Comparison of ENCODE assay signal across 1 cellular context in genomic region chr20:5749512-5750490, GRCh38.
TF ChIP-seq lines count a peak whose summit lies in the region.

Gene SHLD1 (plus strand): TSS chr20:5750401. CDS start chr20:5772866, 22,465 bp downstream.

TF ChIP-seq in HepG2, 621 proteins besides CTCF, POLR2A, EP300 and RAD21 (continued from another document and continues in another):
- TF ChIP-seq SNAPC2 (CRISPR knock-in tag; IDR thresholded peaks at IDR 0.05), result no peak
- no peak for TF ChIP-seq TARDBP (CRISPR knock-in tag; IDR thresholded peaks at IDR 0.05)
- TF ChIP-seq SATB2 (CRISPR knock-in tag; IDR thresholded peaks at IDR 0.05), result no peak
- TF ChIP-seq CHCHD3 (CRISPR knock-in tag; IDR thresholded peaks at IDR 0.05), result no peak
- TF ChIP-seq ZKSCAN1 (IDR thresholded peaks at IDR 0.05; ENCODE audit: low read length), result no peak
- TF ChIP-seq, protein P1, sequence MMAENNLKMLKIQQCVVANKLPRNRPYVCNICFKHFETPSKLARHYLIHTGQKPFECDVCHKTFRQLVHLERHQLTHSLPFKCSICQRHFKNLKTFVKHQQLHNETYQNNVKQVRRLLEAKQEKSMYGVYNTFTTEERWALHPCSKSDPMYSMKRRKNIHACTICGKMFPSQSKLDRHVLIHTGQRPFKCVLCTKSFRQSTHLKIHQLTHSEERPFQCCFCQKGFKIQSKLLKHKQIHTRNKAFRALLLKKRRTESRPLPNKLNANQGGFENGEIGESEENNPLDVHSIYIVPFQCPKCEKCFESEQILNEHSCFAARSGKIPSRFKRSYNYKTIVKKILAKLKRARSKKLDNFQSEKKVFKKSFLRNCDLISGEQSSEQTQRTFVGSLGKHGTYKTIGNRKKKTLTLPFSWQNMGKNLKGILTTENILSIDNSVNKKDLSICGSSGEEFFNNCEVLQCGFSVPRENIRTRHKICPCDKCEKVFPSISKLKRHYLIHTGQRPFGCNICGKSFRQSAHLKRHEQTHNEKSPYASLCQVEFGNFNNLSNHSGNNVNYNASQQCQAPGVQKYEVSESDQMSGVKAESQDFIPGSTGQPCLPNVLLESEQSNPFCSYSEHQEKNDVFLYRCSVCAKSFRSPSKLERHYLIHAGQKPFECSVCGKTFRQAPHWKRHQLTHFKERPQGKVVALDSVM (CRISPR knock-in tag; IDR thresholded peaks at IDR 0.05), result no peak
- TF ChIP-seq KLF16 (CRISPR knock-in tag; IDR thresholded peaks at IDR 0.05), result peak in 1 of 2 experiments; percentile 82; a peak in 2 of 4 replicates
- TF ChIP-seq, protein P2, sequence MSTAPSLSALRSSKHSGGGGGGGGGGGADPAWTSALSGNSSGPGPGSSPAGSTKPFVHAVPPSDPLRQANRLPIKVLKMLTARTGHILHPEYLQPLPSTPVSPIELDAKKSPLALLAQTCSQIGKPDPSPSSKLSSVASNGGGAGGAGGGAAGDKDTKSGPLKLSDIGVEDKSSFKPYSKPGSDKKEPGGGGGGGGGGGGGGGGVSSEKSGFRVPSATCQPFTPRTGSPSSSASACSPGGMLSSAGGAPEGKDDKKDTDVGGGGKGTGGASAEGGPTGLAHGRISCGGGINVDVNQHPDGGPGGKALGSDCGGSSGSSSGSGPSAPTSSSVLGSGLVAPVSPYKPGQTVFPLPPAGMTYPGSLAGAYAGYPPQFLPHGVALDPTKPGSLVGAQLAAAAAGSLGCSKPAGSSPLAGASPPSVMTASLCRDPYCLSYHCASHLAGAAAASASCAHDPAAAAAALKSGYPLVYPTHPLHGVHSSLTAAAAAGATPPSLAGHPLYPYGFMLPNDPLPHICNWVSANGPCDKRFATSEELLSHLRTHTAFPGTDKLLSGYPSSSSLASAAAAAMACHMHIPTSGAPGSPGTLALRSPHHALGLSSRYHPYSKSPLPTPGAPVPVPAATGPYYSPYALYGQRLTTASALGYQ (CRISPR knock-in tag; IDR thresholded peaks at IDR 0.05), result no peak
- TF ChIP-seq MLXIP (CRISPR knock-in tag; IDR thresholded peaks at IDR 0.05; ENCODE audit: borderline replicate concordance), result no peak
- no peak for TF ChIP-seq GFI1 (CRISPR knock-in tag; IDR thresholded peaks at IDR 0.05; ENCODE audit: borderline replicate concordance)
- TF ChIP-seq ZNF788 (CRISPR knock-in tag; IDR thresholded peaks at IDR 0.05; ENCODE audit: borderline replicate concordance), result peak; percentile 50; the same call in 1 of the 2 replicates
- peak; percentile 66 for TF ChIP-seq FOSL2 (CRISPR knock-in tag; IDR thresholded peaks at IDR 0.05)
- TF ChIP-seq ZFP62 (CRISPR knock-in tag; IDR thresholded peaks at IDR 0.05), result 0 out of 2 replicates have a peak, but pooled peaks have one; percentile 28
- TF ChIP-seq ZNF800 (CRISPR knock-in tag; IDR thresholded peaks at IDR 0.05), result 0 out of 2 replicates have a peak, but pooled peaks have one; percentile 72
- TF ChIP-seq HMGXB4 (CRISPR knock-in tag; IDR thresholded peaks at IDR 0.05; ENCODE audit: borderline replicate concordance in 1 of 2, low read depth in 1 of 2), result peak in 1 of 2 experiments; percentile 62; a peak in 1 of 4 replicates
- peak; percentile 93 for TF ChIP-seq THAP11 (CRISPR knock-in tag; IDR thresholded peaks at IDR 0.05)
- no peak for TF ChIP-seq ZNF558 (CRISPR knock-in tag; IDR thresholded peaks at IDR 0.05; ENCODE audit: borderline replicate concordance)
- TF ChIP-seq, protein P3, sequence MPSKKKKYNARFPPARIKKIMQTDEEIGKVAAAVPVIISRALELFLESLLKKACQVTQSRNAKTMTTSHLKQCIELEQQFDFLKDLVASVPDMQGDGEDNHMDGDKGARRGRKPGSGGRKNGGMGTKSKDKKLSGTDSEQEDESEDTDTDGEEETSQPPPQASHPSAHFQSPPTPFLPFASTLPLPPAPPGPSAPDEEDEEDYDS (CRISPR knock-in tag; IDR thresholded peaks at IDR 0.05), result peak; percentile 22; the same call in 1 of the 2 replicates
- TF ChIP-seq EHMT2 (IDR thresholded peaks at IDR 0.05; ENCODE audit: borderline replicate concordance, low read depth, low read length), result peak; percentile 100
- TF ChIP-seq MLLT10 (CRISPR knock-in tag; IDR thresholded peaks at IDR 0.05), result no peak
- peak; percentile 77; the same call in 1 of the 2 replicates for TF ChIP-seq NR2C2 (CRISPR knock-in tag; IDR thresholded peaks at IDR 0.05; ENCODE audit: borderline replicate concordance)
- no peak for TF ChIP-seq ZNF333 (CRISPR knock-in tag; IDR thresholded peaks at IDR 0.05; ENCODE audit: borderline replicate concordance)
- no peak for TF ChIP-seq ZNF75D (CRISPR knock-in tag; IDR thresholded peaks at IDR 0.05; ENCODE audit: borderline replicate concordance)
- TF ChIP-seq ZNF572 (CRISPR knock-in tag; IDR thresholded peaks at IDR 0.05), result no peak
- TF ChIP-seq KDM5A (IDR thresholded peaks at IDR 0.05; ENCODE audit: borderline replicate concordance, low read length), result 0 out of 2 replicates have a peak, but pooled peaks have one; percentile 5
- TF ChIP-seq ZNF230 (CRISPR knock-in tag; IDR thresholded peaks at IDR 0.05), result no peak; the same call in 1 of the 2 replicates
- TF ChIP-seq ZFP37 (CRISPR knock-in tag; IDR thresholded peaks at IDR 0.05; ENCODE audit: borderline replicate concordance), result no peak
- no peak for TF ChIP-seq IKZF4 (CRISPR knock-in tag; IDR thresholded peaks at IDR 0.05; ENCODE audit: borderline replicate concordance, low read depth, not compliant biosample characterization)
- TF ChIP-seq, protein P4, sequence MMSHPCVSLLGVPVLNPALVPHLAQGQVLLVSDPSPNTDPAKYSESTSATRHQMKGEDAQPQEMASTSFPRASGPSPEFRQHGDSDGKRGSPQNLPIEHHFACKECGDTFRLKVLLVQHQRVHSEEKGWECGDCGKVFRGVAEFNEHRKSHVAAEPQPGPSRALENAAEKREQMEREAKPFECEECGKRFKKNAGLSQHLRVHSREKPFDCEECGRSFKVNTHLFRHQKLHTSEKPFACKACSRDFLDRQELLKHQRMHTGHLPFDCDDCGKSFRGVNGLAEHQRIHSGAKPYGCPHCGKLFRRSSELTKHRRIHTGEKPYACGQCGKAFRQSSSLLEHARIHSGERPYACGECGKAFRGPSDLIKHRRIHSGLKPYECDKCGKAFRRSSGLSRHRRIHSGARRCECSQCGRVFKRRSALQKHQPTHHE (CRISPR knock-in tag; IDR thresholded peaks at IDR 0.05; ENCODE audit: borderline replicate concordance), result no peak
- no peak for TF ChIP-seq PAWR (CRISPR knock-in tag; IDR thresholded peaks at IDR 0.05; ENCODE audit: borderline replicate concordance)
- peak; percentile 83 for TF ChIP-seq NFRKB (IDR thresholded peaks at IDR 0.05)
- TF ChIP-seq HNF4A (CRISPR knock-in tag; IDR thresholded peaks at IDR 0.05), result no peak
- no peak for TF ChIP-seq POLR2AphosphoS2 (IDR thresholded peaks at IDR 0.05; ENCODE audit: low read depth, low read length)
- peak; percentile 84 for TF ChIP-seq ZNF792 (CRISPR knock-in tag; IDR thresholded peaks at IDR 0.05)
- no peak for TF ChIP-seq MTF2 (CRISPR knock-in tag; IDR thresholded peaks at IDR 0.05; ENCODE audit: borderline replicate concordance)
- TF ChIP-seq, protein P5, sequence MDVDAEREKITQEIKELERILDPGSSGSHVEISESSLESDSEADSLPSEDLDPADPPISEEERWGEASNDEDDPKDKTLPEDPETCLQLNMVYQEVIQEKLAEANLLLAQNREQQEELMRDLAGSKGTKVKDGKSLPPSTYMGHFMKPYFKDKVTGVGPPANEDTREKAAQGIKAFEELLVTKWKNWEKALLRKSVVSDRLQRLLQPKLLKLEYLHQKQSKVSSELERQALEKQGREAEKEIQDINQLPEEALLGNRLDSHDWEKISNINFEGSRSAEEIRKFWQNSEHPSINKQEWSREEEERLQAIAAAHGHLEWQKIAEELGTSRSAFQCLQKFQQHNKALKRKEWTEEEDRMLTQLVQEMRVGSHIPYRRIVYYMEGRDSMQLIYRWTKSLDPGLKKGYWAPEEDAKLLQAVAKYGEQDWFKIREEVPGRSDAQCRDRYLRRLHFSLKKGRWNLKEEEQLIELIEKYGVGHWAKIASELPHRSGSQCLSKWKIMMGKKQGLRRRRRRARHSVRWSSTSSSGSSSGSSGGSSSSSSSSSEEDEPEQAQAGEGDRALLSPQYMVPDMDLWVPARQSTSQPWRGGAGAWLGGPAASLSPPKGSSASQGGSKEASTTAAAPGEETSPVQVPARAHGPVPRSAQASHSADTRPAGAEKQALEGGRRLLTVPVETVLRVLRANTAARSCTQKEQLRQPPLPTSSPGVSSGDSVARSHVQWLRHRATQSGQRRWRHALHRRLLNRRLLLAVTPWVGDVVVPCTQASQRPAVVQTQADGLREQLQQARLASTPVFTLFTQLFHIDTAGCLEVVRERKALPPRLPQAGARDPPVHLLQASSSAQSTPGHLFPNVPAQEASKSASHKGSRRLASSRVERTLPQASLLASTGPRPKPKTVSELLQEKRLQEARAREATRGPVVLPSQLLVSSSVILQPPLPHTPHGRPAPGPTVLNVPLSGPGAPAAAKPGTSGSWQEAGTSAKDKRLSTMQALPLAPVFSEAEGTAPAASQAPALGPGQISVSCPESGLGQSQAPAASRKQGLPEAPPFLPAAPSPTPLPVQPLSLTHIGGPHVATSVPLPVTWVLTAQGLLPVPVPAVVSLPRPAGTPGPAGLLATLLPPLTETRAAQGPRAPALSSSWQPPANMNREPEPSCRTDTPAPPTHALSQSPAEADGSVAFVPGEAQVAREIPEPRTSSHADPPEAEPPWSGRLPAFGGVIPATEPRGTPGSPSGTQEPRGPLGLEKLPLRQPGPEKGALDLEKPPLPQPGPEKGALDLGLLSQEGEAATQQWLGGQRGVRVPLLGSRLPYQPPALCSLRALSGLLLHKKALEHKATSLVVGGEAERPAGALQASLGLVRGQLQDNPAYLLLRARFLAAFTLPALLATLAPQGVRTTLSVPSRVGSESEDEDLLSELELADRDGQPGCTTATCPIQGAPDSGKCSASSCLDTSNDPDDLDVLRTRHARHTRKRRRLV (CRISPR knock-in tag; IDR thresholded peaks at IDR 0.05), result 0 out of 2 replicates have a peak, but pooled peaks have one; percentile 20
- no peak; the same call in 1 of the 2 replicates for TF ChIP-seq MEF2D (CRISPR knock-in tag; IDR thresholded peaks at IDR 0.05)
- TF ChIP-seq CHD2 (IDR thresholded peaks at IDR 0.05; ENCODE audit: low read depth, low read length), result no peak
- TF ChIP-seq NCOA1 (CRISPR knock-in tag; IDR thresholded peaks at IDR 0.05), result no peak; the same call in 1 of the 2 replicates
- TF ChIP-seq NFIB (CRISPR knock-in tag; IDR thresholded peaks at IDR 0.05; ENCODE audit: borderline replicate concordance), result no peak
